8 cellular contexts compared by ENCODE assay signal in the genomic region with DNA sequence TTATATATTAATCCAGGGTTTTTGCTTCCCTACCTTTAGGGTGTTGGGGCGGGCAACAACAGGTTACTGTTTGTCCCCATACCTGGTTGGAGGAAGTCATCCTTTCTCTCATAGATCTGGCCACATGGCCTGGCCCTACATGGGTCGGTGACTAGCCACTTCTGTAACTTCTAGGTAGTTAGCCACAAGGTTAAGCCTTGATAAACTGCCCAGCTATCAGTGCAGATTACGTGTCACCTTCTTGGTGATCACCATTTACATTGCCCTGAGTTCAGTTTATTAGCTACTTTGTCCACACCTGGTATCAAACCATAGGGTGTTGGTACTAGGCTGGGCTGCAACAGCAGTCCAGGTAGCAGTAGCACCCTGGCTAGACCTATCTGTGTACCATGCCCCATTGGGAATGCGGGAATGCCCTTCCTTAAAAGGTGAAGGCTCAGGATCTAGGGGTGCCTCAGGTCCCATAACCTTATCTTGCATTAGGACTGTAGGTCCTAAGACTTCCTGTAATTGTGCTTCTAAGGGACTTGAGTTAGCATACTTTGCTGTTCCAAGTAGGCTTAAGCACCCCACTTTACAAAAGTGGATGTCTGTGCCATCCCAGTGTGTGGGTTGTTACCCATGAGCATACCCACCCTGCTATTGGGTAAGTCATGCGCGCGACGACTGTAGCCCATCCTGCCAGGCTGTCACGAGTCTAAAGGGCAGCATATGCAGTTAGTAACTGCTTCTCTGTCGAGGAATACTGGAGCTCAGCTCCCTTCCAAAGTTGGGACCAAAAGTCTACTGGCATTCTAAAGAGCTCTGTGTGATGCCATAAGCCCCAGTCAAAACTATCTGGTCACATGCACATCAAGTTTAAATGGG. TPM values are rescaled to one million over a fixed set of nuclear protein-coding genes. Genes with fewer than 3 reads are reported as not detected.
DNase-seq lines count a peak whose midpoint lies in the region; ATAC-seq and TF ChIP-seq lines count a peak whose summit lies in the region.

No MANE protein-coding gene starts in this region.

- H3K27ac ChIP-seq in heart left ventricle (peak overlapping the region; percentile 30 to 91 (median 89)), muscle layer of duodenum (ENCODE audit: low read length) (peak overlapping the region; percentile 92), urinary bladder (ENCODE audit: low read depth) (peak overlapping the region; percentile 3)

- intact Hi-C loops in heart left ventricle (cut with DNase I) (loop anchor here (2.0 to 10.0 kb wide), 12 partner anchors 73 to 1170 kb away; a partner anchor contains a TSS), left cardiac atrium (cut with DNase I) (loop anchor here (5.0 to 10.0 kb wide), 3 partner anchors 88 to 220 kb away; a partner anchor contains a TSS), left colon (cut with DNase I, micrococcal nuclease) (loop anchor here in 1 of 2 donors (10.0 kb wide), 1 partner anchor 90 kb away; a partner anchor contains a TSS)

- no peaks in the 10 kb centered on the region for H3K9me3 ChIP-seq in heart left ventricle
- no peaks in the 10 kb centered on the region for H3K9me3 ChIP-seq in muscle layer of duodenum (ENCODE audit: control insufficient read depth in 1 of 2, low read length in 2 of 2)

- TF ChIP-seq CTCF in heart left ventricle (IDR thresholded peaks at IDR 0.05) (no peak), brain (conservative IDR thresholded peaks at IDR 0.05) (no peak)

- DNase-seq in heart left ventricle, result no peak
- DNase-seq in left cardiac atrium, result no peak
- DNase-seq in hippocampal formation (lab: John Stamatoyannopoulos, UW), result no peak
- no peak for DNase-seq in left colon
- no peak for DNase-seq in stimulated activated CD4-positive, alpha-beta T cell treated with anti-CD3 and anti-CD28 coated beads, Interleukin-2, amount 100 ng/mL, for 24 hours

- ATAC-seq in heart left ventricle (no peak), left cardiac atrium (no peak), left colon (no peak)

- H3K36me3 ChIP-seq in heart left ventricle (peaks cover 0 to 5% (median 1%) of the 10 kb centered on the region in 9 donors), muscle layer of duodenum (ENCODE audit: control insufficient read depth in 1 of 2, insufficient read depth in 2 of 2, low read length in 2 of 2) (no peaks in the 10 kb centered on the region), urinary bladder (ENCODE audit: insufficient read depth) (no peaks in the 10 kb centered on the region)

- H3K4me1 ChIP-seq in heart left ventricle (peaks cover 3 to 50% (median 37%) of the 10 kb centered on the region in 12 donors), muscle layer of duodenum (ENCODE audit: control insufficient read depth in 1 of 2, insufficient read depth in 2 of 2, low read length in 2 of 2) (peaks cover 17 to 41% of the 10 kb centered on the region in 2 donors), urinary bladder (ENCODE audit: insufficient read depth) (no peaks in the 10 kb centered on the region)

- TF ChIP-seq POLR2A in heart left ventricle (IDR thresholded peaks at IDR 0.05), result no peak

- peaks cover 7% of the 10 kb centered on the region for H3K27me3 Mint-ChIP-seq in brain

- H3K4me3 ChIP-seq in heart left ventricle, result peak overlapping the region in 9 of 12 donors; percentile 62 to 86 (median 69)
- H3K4me3 ChIP-seq in muscle layer of duodenum (ENCODE audit: low read depth in 1 of 2, low read length in 2 of 2), result peak overlapping the region; percentile 78 to 94
- H3K4me3 ChIP-seq in urinary bladder (ENCODE audit: low read depth, low read length), result no peak overlapping the region

- H3K27ac Mint-ChIP-seq in brain, result peak overlapping the region in 4 of 5 experiments; percentile 69 to 97 (median 96)

- H3K36me3 Mint-ChIP-seq in brain, result peaks cover 19% of the 10 kb centered on the region

- H3K4me1 Mint-ChIP-seq in brain, result peaks cover 55% of the 10 kb centered on the region

- H3K9me3 Mint-ChIP-seq in brain, result no peaks in the 10 kb centered on the region

- 76 to 89% (median 84%) methylated on average over 10 of the region's 10 CpGs for WGBS in heart left ventricle, 4 donors
- 87% methylated on average over 10 of the region's 10 CpGs for WGBS in urinary bladder

- no peaks in the 10 kb centered on the region for H3K27me3 ChIP-seq in heart left ventricle
- H3K27me3 ChIP-seq in muscle layer of duodenum (ENCODE audit: low read depth, low read length), result no peaks in the 10 kb centered on the region

- peak overlapping the region; percentile 85 to 97 (median 91) for H3K4me3 Mint-ChIP-seq in brain

RNA-seq across cellular contexts. Expression of a gene that starts 5.2 kb away (rescaled TPM):
- 1 to 10 TPM; 2.8 to 7.9 (median 5.6) TPM for total RNA-seq in heart left ventricle
- polyA plus RNA-seq in heart left ventricle, result 1 to 10 TPM; 1.5 to 1.8 TPM
- total RNA-seq in left cardiac atrium, result 1 to 10 TPM; 3.2 to 4.6 TPM
- 3.7 TPM for polyA plus RNA-seq in brain (ENCODE audit: insufficient read depth, low read depth, low replicate concordance)
- total RNA-seq in urinary bladder, result 7.5 TPM
- 3.1 TPM for polyA plus RNA-seq in urinary bladder
- 1 to 10 TPM; 3.2 to 6.2 TPM for total RNA-seq in left colon

RNA-seq across cellular contexts. Expression of a gene that starts 19.0 kb away (rescaled TPM):
- total RNA-seq in heart left ventricle (10 to 100 TPM in 5 of 9 donors, 1 to 10 TPM in 4; 7.5 to 22.0 (median 10.7) TPM), left cardiac atrium (10 to 100 TPM in 1 of 2 donors, 1 to 10 TPM in 1; 8.4 to 11.4 TPM), urinary bladder (21.5 TPM), left colon (10 to 100 TPM in 1 of 2 donors, 1 to 10 TPM in 1; 8.6 to 10.2 TPM)
- polyA plus RNA-seq in heart left ventricle (1 to 10 TPM; 3.3 to 5.4 TPM), brain (ENCODE audit: insufficient read depth, low read depth, low replicate concordance) (19.4 TPM), urinary bladder (10.1 TPM)

RNA-seq across cellular contexts. Expression of a gene that starts 44.6 kb away (rescaled TPM):
- total RNA-seq in heart left ventricle (1 to 10 TPM; 2.1 to 4.0 (median 2.9) TPM), left cardiac atrium (1 to 10 TPM; 2.6 to 3.7 TPM), urinary bladder (14.4 TPM), left colon (1 to 10 TPM; 4.9 to 5.1 TPM)
- polyA plus RNA-seq in heart left ventricle (1 to 10 TPM in 1 of 2 donors, under 1 TPM in 1; 0.99 to 2.2 TPM), brain (ENCODE audit: insufficient read depth, low read depth, low replicate concordance) (4.1 TPM), urinary bladder (4.7 TPM)

Comparison
In these comparisons a context has a peak if more than half of its experiments do, and no peak if none do; other contexts are left out.
1. H3K27ac ChIP-seq: peak in every context shown above with its lines; median percentile 92 in muscle layer of duodenum; 89 in heart left ventricle; 3 in urinary bladder.